In genomic region chr4:7910721-7911015, GRCh38 we compare ENCODE assay signal across 1 cellular context.
TF ChIP-seq lines count a peak whose summit lies in the region.

No MANE protein-coding gene starts in this region.

TF ChIP-seq in H1, 55 proteins besides CTCF, POLR2A, EP300 and RAD21 (continued from another document):
- no peak for TF ChIP-seq TCF12 (IDR thresholded peaks at IDR 0.05; ENCODE audit: low read depth, low read length)
- TF ChIP-seq BCL11A (IDR thresholded peaks at IDR 0.05; ENCODE audit: low read depth in 2 of 2, low read length in 2 of 2), result no peak
- TF ChIP-seq RBBP5 (IDR thresholded peaks at IDR 0.05; ENCODE audit: borderline replicate concordance, low read depth, low read length), result no peak
- TF ChIP-seq KDM4A (IDR thresholded peaks at IDR 0.05; ENCODE audit: low read depth, low read length, severe bottlenecking), result no peak
